ENCODE assay signal across 13 cellular contexts in genomic region chr17:40338058-40338457, GRCh38.
A peak's percentile ranks its signal among the peaks of the same experiment; 100 is the strongest.
DNase-seq lines count a peak whose midpoint lies in the region; ATAC-seq and TF ChIP-seq lines count a peak whose summit lies in the region.
"Had no signal": no experiment of that assay in that cellular context is flagged by ENCODE, and none has a peak within 500 bp of the region (broad histone marks: within the 10 kb centered on the region; RNA-seq: fewer than 3 reads in every experiment).

No MANE protein-coding gene starts in this region.

- no peaks in the 10 kb centered on the region for H3K9me3 Mint-ChIP-seq in central memory CD8-positive, alpha-beta T cell

- no peak overlapping the region for H3K4me3 Mint-ChIP-seq in central memory CD8-positive, alpha-beta T cell

- no peak for TF ChIP-seq CTCF in RWPE1 (conservative IDR thresholded peaks at IDR 0.05; ENCODE audit: low read depth)

- no peaks in the 10 kb centered on the region for H3K27me3 Mint-ChIP-seq in central memory CD8-positive, alpha-beta T cell

- POLR2A ChIA-PET in RWPE1 (lab: Yijun Ruan, JAX; ENCODE audit: low non-redundant PET), result no interaction called here

- H3K27ac Mint-ChIP-seq in central memory CD8-positive, alpha-beta T cell (ENCODE audit: low read depth), result peak overlapping the region; percentile 71

- H3K4me1 Mint-ChIP-seq in central memory CD8-positive, alpha-beta T cell, result peaks cover 57% of the 10 kb centered on the region

- peaks cover 34% of the 10 kb centered on the region for H3K36me3 Mint-ChIP-seq in central memory CD8-positive, alpha-beta T cell (ENCODE audit: insufficient read depth)

- peak; percentile 74 for DNase-seq in SIG-M5 treated with dmso at 0.1 percent for 504 hours (lab: John Stamatoyannopoulos, UW; ENCODE audit: unreplicated experiment)
- DNase-seq in SIG-M5 (lab: John Stamatoyannopoulos, UW), result no peak
- no peak for DNase-seq in RWPE1 (ENCODE audit: low spot score)
- DNase-seq in central memory CD8-positive, alpha-beta T cell (ENCODE audit: low spot score in 2 of 2), result no peak
- DNase-seq in stimulated activated naive CD8-positive, alpha-beta T cell treated with anti-CD3 and anti-CD28 coated beads, Interleukin-15, Interleukin-2, amounts not matched to agents 100 U/mL and 50 U/mL, for 24 hours, result peak; percentile 39
- no peak for DNase-seq in inferior parietal cortex (ENCODE audit: extremely low spot score)
- DNase-seq: DMS79, NCI-H1417, NCI-H748 treated with DMSO at 0.1 percent for 48 hours had no signal

- peak overlapping the region; percentile 50 for H3K27ac ChIP-seq in RWPE1
- H3K27ac ChIP-seq: cardiac muscle cell had no signal

- CTCF ChIA-PET in RWPE1 (lab: Yijun Ruan, JAX), result no interaction called here

- ATAC-seq in central memory CD8-positive, alpha-beta T cell (replicated peaks; ENCODE audit: extremely low read depth, poor library complexity, severe bottlenecking), result no peak
- ATAC-seq in stimulated activated naive CD8-positive, alpha-beta T cell treated with anti-CD3 and anti-CD28 coated beads, Interleukin-15, Interleukin-2, amounts not matched to agents 100 U/mL and 50 U/mL, for 24 hours, result peak; percentile 53
- ATAC-seq in HG02623 (IDR thresholded peaks at IDR 0.05; ENCODE audit: unreplicated experiment) (no peak), HG02678 (IDR thresholded peaks at IDR 0.05; ENCODE audit: unreplicated experiment) (no peak)
- ATAC-seq: SK-N-SH treated with all-trans-retinoic acid at 6 μM for 48 hours had no signal

Comparison
In these comparisons a context has a peak if more than half of its experiments do, and no peak if none do; other contexts are left out.
1. DNase-seq: peak in SIG-M5 treated with dmso at 0.1 percent for 504 hours (single experiment) and stimulated activated naive CD8-positive, alpha-beta T cell treated with anti-CD3 and anti-CD28 coated beads, Interleukin-15, Interleukin-2, amounts not matched to agents 100 U/mL and 50 U/mL, for 24 hours (single experiment); none in SIG-M5 (single experiment), RWPE1 (single experiment), central memory CD8-positive, alpha-beta T cell (0 of 2) and inferior parietal cortex (single experiment).